In the genomic region with DNA sequence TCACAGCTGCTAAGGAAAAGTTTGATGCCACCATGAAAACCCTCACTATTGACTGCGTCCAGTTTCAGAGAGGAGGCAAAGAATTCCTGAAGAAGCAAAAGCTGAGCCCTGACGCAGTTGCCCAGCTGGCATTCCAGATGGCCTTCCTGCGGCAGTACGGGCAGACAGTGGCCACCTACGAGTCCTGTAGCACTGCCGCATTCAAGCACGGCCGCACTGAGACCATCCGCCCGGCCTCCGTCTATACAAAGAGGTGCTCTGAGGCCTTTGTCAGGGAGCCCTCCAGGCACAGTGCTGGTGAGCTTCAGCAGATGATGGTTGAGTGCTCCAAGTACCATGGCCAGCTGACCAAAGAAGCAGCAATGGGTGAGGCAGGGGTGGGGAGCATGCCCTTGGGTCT, we compare ENCODE assay signal across 30 cellular contexts.
"Had no signal": no experiment of that assay in that cellular context is flagged by ENCODE, and none has a peak within 500 bp of the region (broad histone marks: within the 10 kb centered on the region; RNA-seq: fewer than 3 reads in every experiment).

No MANE protein-coding gene starts in this region.

- ATAC-seq: naive thymus-derived CD8-positive, alpha-beta T cell; natural killer cell treated with Interleukin-12 subunit alpha and Interleukin-12 subunit beta and Interleukin-15 and Interleukin-18, amount 100 ng/mL, for 72 hours; psoas muscle; right cardiac atrium; stimulated activated memory B cell treated with anti-CD40 and anti-IgM and Interleukin-4, amounts not matched to agents 10 μg/mL and 1 μg/mL and 100 μg/mL, for 72 hours; stimulated activated naive CD8-positive, alpha-beta T cell treated with anti-CD3 and anti-CD28 coated beads, Interleukin-15, amount 100 ng/mL, for 72 hours; stimulated activated naive CD8-positive, alpha-beta T cell treated with anti-CD3 and anti-CD28 coated beads, Interleukin-15, Interleukin-2, amounts not matched to agents 100 U/mL and 50 U/mL, for 24 hours; upper lobe of right lung had no signal

- H3K27ac ChIP-seq: ovary, parathyroid adenoma, psoas muscle, right lobe of liver, sigmoid colon, suprapubic skin, testis, tibial artery, transverse colon, upper lobe of right lung, uterus had no signal

- H3K27me3 Mint-ChIP-seq: naive thymus-derived CD8-positive, alpha-beta T cell; natural killer cell treated with Interleukin-12 subunit alpha and Interleukin-12 subunit beta and Interleukin-15 and Interleukin-18, amount 100 ng/mL, for 72 hours; progenitor cell of endocrine pancreas; stimulated activated memory B cell treated with anti-CD40 and anti-IgM and Interleukin-4, amounts not matched to agents 10 μg/mL and 1 μg/mL and 100 μg/mL, for 72 hours; stimulated activated naive CD8-positive, alpha-beta T cell treated with anti-CD3 and anti-CD28 coated beads, Interleukin-15, amount 100 ng/mL, for 72 hours; type B pancreatic cell had no signal

- H3K4me3 ChIP-seq: ovary, psoas muscle, right lobe of liver, sigmoid colon, suprapubic skin, testis, tibial artery, transverse colon, upper lobe of right lung, uterus had no signal

- H3K9me3 ChIP-seq: ovary, psoas muscle, right lobe of liver, suprapubic skin, testis, tibial artery, upper lobe of right lung, uterus had no signal

- H3K9ac ChIP-seq: parathyroid adenoma had no signal

- H3K4me3 Mint-ChIP-seq: naive thymus-derived CD8-positive, alpha-beta T cell; natural killer cell treated with Interleukin-12 subunit alpha and Interleukin-12 subunit beta and Interleukin-15 and Interleukin-18, amount 100 ng/mL, for 72 hours; nephron progenitor cell; neural crest cell; stimulated activated memory B cell treated with anti-CD40 and anti-IgM and Interleukin-4, amounts not matched to agents 10 μg/mL and 1 μg/mL and 100 μg/mL, for 72 hours; stimulated activated naive CD8-positive, alpha-beta T cell treated with anti-CD3 and anti-CD28 coated beads, Interleukin-15, amount 100 ng/mL, for 72 hours; type B pancreatic cell had no signal

- H2AFZ ChIP-seq: parathyroid adenoma had no signal

- H3K36me3 ChIP-seq: uterus had no signal

- H3K27me3 ChIP-seq: ovary, right lobe of liver, sigmoid colon, suprapubic skin, testis, tibial artery, transverse colon, upper lobe of right lung, uterus had no signal

- H3K4me1 ChIP-seq: parathyroid adenoma, psoas muscle, right lobe of liver, sigmoid colon, suprapubic skin, testis, transverse colon, upper lobe of right lung, uterus had no signal

- H3K27ac Mint-ChIP-seq: naive thymus-derived CD8-positive, alpha-beta T cell; natural killer cell treated with Interleukin-12 subunit alpha and Interleukin-12 subunit beta and Interleukin-15 and Interleukin-18, amount 100 ng/mL, for 72 hours; nephron progenitor cell; progenitor cell of endocrine pancreas; stimulated activated memory B cell treated with anti-CD40 and anti-IgM and Interleukin-4, amounts not matched to agents 10 μg/mL and 1 μg/mL and 100 μg/mL, for 72 hours; stimulated activated naive CD8-positive, alpha-beta T cell treated with anti-CD3 and anti-CD28 coated beads, Interleukin-15, amount 100 ng/mL, for 72 hours; type B pancreatic cell had no signal

- H3K79me2 ChIP-seq: parathyroid adenoma had no signal

- DNase-seq: naive thymus-derived CD8-positive, alpha-beta T cell; nephron progenitor cell; occipital lobe; ovary; posterior cingulate gyrus; psoas muscle; right cardiac atrium; right lobe of liver; sigmoid colon; small intestine; stimulated activated CD4-positive, alpha-beta T cell treated with anti-CD3 and anti-CD28 coated beads, Interleukin-15, amount 100 ng/mL, for 24 hours; stimulated activated CD4-positive, alpha-beta T cell treated with anti-CD3 and anti-CD28 coated beads, Interleukin-4, amount 100 ng/mL, for 1 hour; stimulated activated CD4-positive, alpha-beta T cell treated with anti-CD3 and anti-CD28 coated beads, Interleukin-4, amount 100 ng/mL, for 4 hours; stimulated activated CD8-positive, alpha-beta memory T cell treated with anti-CD3 and anti-CD28 coated beads, Interleukin-4, amount 100 ng/mL, for 48 hours; stimulated activated naive CD4-positive, alpha-beta T cell; stimulated activated naive CD8-positive, alpha-beta T cell treated with anti-CD3 and anti-CD28 coated beads, Interleukin-15, amount 100 ng/mL, for 72 hours; stimulated activated naive CD8-positive, alpha-beta T cell treated with anti-CD3 and anti-CD28 coated beads, Interleukin-15, Interleukin-2, amounts not matched to agents 100 U/mL and 50 U/mL, for 24 hours; substantia nigra; testis; tibial artery; transverse colon; upper lobe of right lung; uterus had no signal

- H3K4me1 Mint-ChIP-seq: stimulated activated memory B cell treated with anti-CD40 and anti-IgM and Interleukin-4, amounts not matched to agents 10 μg/mL and 1 μg/mL and 100 μg/mL, for 72 hours; stimulated activated naive CD8-positive, alpha-beta T cell treated with anti-CD3 and anti-CD28 coated beads, Interleukin-15, amount 100 ng/mL, for 72 hours had no signal
